ENCODE assay signal across 18 cellular contexts in genomic region chr5:81045389-81045807, GRCh38.
"Had no signal": no experiment of that assay in that cellular context is flagged by ENCODE, and none has a peak within 500 bp of the region (broad histone marks: within the 10 kb centered on the region; RNA-seq: fewer than 3 reads in every experiment).

No MANE protein-coding gene starts in this region.

- H3K4me3 ChIP-seq: prostate gland, sigmoid colon, suprapubic skin, upper lobe of right lung had no signal

- H3K9me3 Mint-ChIP-seq: activated naive CD4-positive, alpha-beta T cell treated with anti-CD3 and anti-CD28 coated beads, Interleukin-2, amount 50 U/mL, for 72 hours; nephron; T-helper 1 cell treated with Interleukin-12 subunit alpha and Interleukin-12 subunit beta and Interleukin-4 antibody, amounts not matched to agents 30 μg/mL and 1 μg/mL, for 36 hours had no signal

- H3K27me3 ChIP-seq: sigmoid colon, suprapubic skin, upper lobe of right lung had no signal

- H3K9me3 ChIP-seq: prostate gland, sigmoid colon, suprapubic skin, upper lobe of right lung had no signal

- H3K27ac Mint-ChIP-seq: activated CD4-positive, alpha-beta T cell treated with anti-CD3 and anti-CD28 coated beads, Interleukin-2, amount 10 ng/mL, durations not matched to agents 7 days and 5 days; activated naive CD4-positive, alpha-beta T cell treated with anti-CD3 and anti-CD28 coated beads, Interleukin-2, amount 50 U/mL, for 72 hours; immature natural killer cell; stimulated activated naive B cell treated with anti-CD40 and anti-IgM and Interleukin-4, amounts not matched to agents 10 μg/mL and 1 μg/mL and 100 μg/mL, for 72 hours; T-helper 1 cell treated with Interleukin-12 subunit alpha and Interleukin-12 subunit beta and Interleukin-4 antibody, amounts not matched to agents 30 μg/mL and 1 μg/mL, for 36 hours had no signal

- H3K36me3 ChIP-seq: prostate gland, sigmoid colon, suprapubic skin, upper lobe of right lung had no signal

- H3K27me3 Mint-ChIP-seq: activated CD4-positive, alpha-beta T cell treated with anti-CD3 and anti-CD28 coated beads, Interleukin-2, amount 10 ng/mL, durations not matched to agents 7 days and 5 days had no signal

- H3K4me1 ChIP-seq: prostate gland, sigmoid colon, suprapubic skin, upper lobe of right lung had no signal

- H3K4me3 Mint-ChIP-seq: activated CD4-positive, alpha-beta T cell treated with anti-CD3 and anti-CD28 coated beads, Interleukin-2, amount 10 ng/mL, durations not matched to agents 7 days and 5 days; immature natural killer cell; nephron; stimulated activated naive B cell treated with anti-CD40 and anti-IgM and Interleukin-4, amounts not matched to agents 10 μg/mL and 1 μg/mL and 100 μg/mL, for 72 hours; T-helper 1 cell treated with Interleukin-12 subunit alpha and Interleukin-12 subunit beta and Interleukin-4 antibody, amounts not matched to agents 30 μg/mL and 1 μg/mL, for 36 hours had no signal

- H3K27ac ChIP-seq: epithelial cell of prostate, prostate gland, sigmoid colon, suprapubic skin, upper lobe of right lung had no signal

- H3K4me1 Mint-ChIP-seq: activated CD4-positive, alpha-beta T cell treated with anti-CD3 and anti-CD28 coated beads, Interleukin-2, amount 10 ng/mL, durations not matched to agents 7 days and 5 days; immature natural killer cell; nephron; stimulated activated naive B cell treated with anti-CD40 and anti-IgM and Interleukin-4, amounts not matched to agents 10 μg/mL and 1 μg/mL and 100 μg/mL, for 72 hours had no signal

- ATAC-seq: activated naive CD4-positive, alpha-beta T cell treated with anti-CD3 and anti-CD28 coated beads, Interleukin-2, amount 50 U/mL, for 72 hours; left ventricle myocardium superior; stimulated activated naive B cell treated with anti-CD40 and anti-IgM and Interleukin-4, amounts not matched to agents 10 μg/mL and 1 μg/mL and 100 μg/mL, for 72 hours; upper lobe of right lung had no signal

- H3K36me3 Mint-ChIP-seq: stimulated activated naive B cell treated with anti-CD40 and anti-IgM and Interleukin-4, amounts not matched to agents 10 μg/mL and 1 μg/mL and 100 μg/mL, for 72 hours had no signal

- DNase-seq: activated CD4-positive, alpha-beta T cell treated with anti-CD3 and anti-CD28 coated beads, Interleukin-2, amount 10 ng/mL, durations not matched to agents 7 days and 5 days; activated CD4-positive, CD25-positive, alpha-beta regulatory T cell; activated CD8-positive, alpha-beta memory T cell treated with anti-CD3 and anti-CD28 coated beads for 24 hours; aorta; effector CD8-positive, alpha-beta T cell; immature natural killer cell; left ventricle myocardium superior; mesendoderm; sigmoid colon; stimulated activated CD4-positive, alpha-beta T cell treated with anti-CD3 and anti-CD28 coated beads, Interleukin-2, amount 100 ng/mL, for 24 hours; stimulated activated naive B cell treated with anti-CD40 and anti-IgM and Interleukin-4, amounts not matched to agents 10 μg/mL and 1 μg/mL and 100 μg/mL, for 72 hours; upper lobe of right lung had no signal
